In the genomic region with DNA sequence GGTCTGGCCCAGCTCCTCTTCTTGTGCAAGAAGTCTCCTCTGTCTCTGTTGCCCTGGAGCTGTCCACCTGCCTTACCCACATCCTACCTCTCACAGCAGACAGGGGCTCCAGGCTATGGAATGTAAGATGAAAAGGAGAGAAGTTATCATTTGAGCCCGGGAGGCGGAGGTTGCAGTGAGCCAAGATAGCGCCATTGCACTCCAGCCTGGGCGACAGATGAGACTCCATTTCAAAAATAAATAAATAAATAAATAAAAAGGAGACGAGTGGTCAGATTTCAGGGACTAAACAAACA, we compare ENCODE assay signal across 1 cellular context.
TF ChIP-seq lines count a peak whose summit lies in the region.

No MANE protein-coding gene starts in this region.

TF ChIP-seq in GM23338, 12 proteins besides CTCF, POLR2A, EP300 and RAD21 (continued from another document):
- TF ChIP-seq NANOG (IDR thresholded peaks at IDR 0.05; ENCODE audit: borderline replicate concordance) (no peak), JUNB (IDR thresholded peaks at IDR 0.05; ENCODE audit: unreplicated experiment) (no peak), EZH2phosphoT487 (IDR thresholded peaks at IDR 0.05; ENCODE audit: unreplicated experiment) (no peak)
